ENCODE assay signal across 13 cellular contexts in genomic region chr3:177460100-177460499, GRCh38.
DNase-seq lines count a peak whose midpoint lies in the region; ATAC-seq and TF ChIP-seq lines count a peak whose summit lies in the region.
"Had no signal": no experiment of that assay in that cellular context is flagged by ENCODE, and none has a peak within 500 bp of the region (broad histone marks: within the 10 kb centered on the region; RNA-seq: fewer than 3 reads in every experiment).

No MANE protein-coding gene starts in this region.

- DNase-seq in DMS79 (lab: John Stamatoyannopoulos, UW) (peak; percentile 9), NCI-H510A (lab: John Stamatoyannopoulos, UW) (peak; percentile 26), left ventricle myocardium inferior (no peak), psoas muscle (no peak), HEK293T (ENCODE audit: extremely low spot score) (no peak), COLO829 (ENCODE audit: low spot score) (no peak), NCI-H2196 treated with DMSO at 0.1 percent for 48 hours (lab: John Stamatoyannopoulos, UW; ENCODE audit: unreplicated experiment) (no peak)
- DNase-seq: activated gamma-delta T cell treated with Interleukin-2 at 50 U/mL for 16 hours, DMS 273 treated with DMSO at 0.1 percent for 48 hours, NCI-H2081, spleen had no signal

- H3K9me3 ChIP-seq in left ventricle myocardium inferior (replicated peaks), result peaks cover 15% of the 10 kb centered on the region
- no peaks in the 10 kb centered on the region for H3K9me3 ChIP-seq in psoas muscle

- TF ChIP-seq CTCF in left ventricle myocardium inferior (IDR thresholded peaks at IDR 0.05; ENCODE audit: borderline replicate concordance), result no peak
- TF ChIP-seq CTCF in psoas muscle (IDR thresholded peaks at IDR 0.05), result no peak

- H3K36me3 ChIP-seq in left ventricle myocardium inferior, result no peaks in the 10 kb centered on the region
- no peaks in the 10 kb centered on the region for H3K36me3 ChIP-seq in psoas muscle (ENCODE audit: insufficient read depth in 1 of 2, low read depth in 1 of 2)
- H3K36me3 ChIP-seq: spleen had no signal

- H3K4me1 ChIP-seq in left ventricle myocardium inferior (peaks cover 31% of the 10 kb centered on the region), psoas muscle (peaks cover 12% of the 10 kb centered on the region)

- H3K4me3 ChIP-seq in left ventricle myocardium inferior (no peak overlapping the region), psoas muscle (no peak overlapping the region)
- H3K4me3 ChIP-seq: spleen had no signal

- H3K27ac ChIP-seq in left ventricle myocardium inferior (replicated peaks), result peak overlapping the region; percentile 63
- peak overlapping the region; percentile 27 for H3K27ac ChIP-seq in psoas muscle
- H3K27ac ChIP-seq: spleen had no signal

- POLR2A ChIA-PET in HEK293T (lab: Yijun Ruan, JAX), result no interaction called here

- no peak for ATAC-seq in psoas muscle
- no peak for ATAC-seq in GM19463 (IDR thresholded peaks at IDR 0.05; ENCODE audit: unreplicated experiment)
- ATAC-seq: HCT116 had no signal

- H3K27me3 ChIP-seq in left ventricle myocardium inferior (ENCODE audit: low read depth) (no peaks in the 10 kb centered on the region), psoas muscle (ENCODE audit: insufficient read depth in 3 of 3, low read length in 2 of 3) (no peaks in the 10 kb centered on the region)
- H3K27me3 ChIP-seq: spleen had no signal

- WGBS in psoas muscle, 3 donors, result 30 to 41% (median 31%) methylated on average over 8 of the region's 8 CpGs

- CTCF ChIA-PET in HEK293T (lab: Yijun Ruan, JAX), result no interaction called here

- intact Hi-C loops in left ventricle myocardium inferior (cut with micrococcal nuclease), result no loop called here
- intact Hi-C loops in psoas muscle (cut with DNase I), result no loop called here

TF ChIP-seq in HEK293T, 16 proteins besides CTCF, POLR2A, EP300 and RAD21:
- TF ChIP-seq ZNF384 (IDR thresholded peaks at IDR 0.05) (no peak), CTBP1 (IDR thresholded peaks at IDR 0.05; ENCODE audit: borderline replicate concordance) (no peak), HDGF (IDR thresholded peaks at IDR 0.05; ENCODE audit: borderline replicate concordance) (no peak), ARNT (IDR thresholded peaks at IDR 0.05) (no peak), FOXM1 (IDR thresholded peaks at IDR 0.05; ENCODE audit: borderline replicate concordance) (no peak), L3MBTL2 (conservative IDR thresholded peaks at IDR 0.05) (no peak), ELF4 (IDR thresholded peaks at IDR 0.05) (no peak), TARDBP (IDR thresholded peaks at IDR 0.05) (no peak), NFRKB (IDR thresholded peaks at IDR 0.05) (no peak)
TF ChIP-seq in HEK293T: peak in this region for 0.

Comparison
In these comparisons a context has a peak if more than half of its experiments do, and no peak if none do; other contexts are left out.
1. DNase-seq: peak in DMS79 (single experiment) and NCI-H510A (single experiment); none in left ventricle myocardium inferior (single experiment), psoas muscle (0 of 2), HEK293T (single experiment), COLO829 (single experiment) and NCI-H2196 treated with DMSO at 0.1 percent for 48 hours (single experiment).